8 cellular contexts compared by ENCODE assay signal in the genomic region with DNA sequence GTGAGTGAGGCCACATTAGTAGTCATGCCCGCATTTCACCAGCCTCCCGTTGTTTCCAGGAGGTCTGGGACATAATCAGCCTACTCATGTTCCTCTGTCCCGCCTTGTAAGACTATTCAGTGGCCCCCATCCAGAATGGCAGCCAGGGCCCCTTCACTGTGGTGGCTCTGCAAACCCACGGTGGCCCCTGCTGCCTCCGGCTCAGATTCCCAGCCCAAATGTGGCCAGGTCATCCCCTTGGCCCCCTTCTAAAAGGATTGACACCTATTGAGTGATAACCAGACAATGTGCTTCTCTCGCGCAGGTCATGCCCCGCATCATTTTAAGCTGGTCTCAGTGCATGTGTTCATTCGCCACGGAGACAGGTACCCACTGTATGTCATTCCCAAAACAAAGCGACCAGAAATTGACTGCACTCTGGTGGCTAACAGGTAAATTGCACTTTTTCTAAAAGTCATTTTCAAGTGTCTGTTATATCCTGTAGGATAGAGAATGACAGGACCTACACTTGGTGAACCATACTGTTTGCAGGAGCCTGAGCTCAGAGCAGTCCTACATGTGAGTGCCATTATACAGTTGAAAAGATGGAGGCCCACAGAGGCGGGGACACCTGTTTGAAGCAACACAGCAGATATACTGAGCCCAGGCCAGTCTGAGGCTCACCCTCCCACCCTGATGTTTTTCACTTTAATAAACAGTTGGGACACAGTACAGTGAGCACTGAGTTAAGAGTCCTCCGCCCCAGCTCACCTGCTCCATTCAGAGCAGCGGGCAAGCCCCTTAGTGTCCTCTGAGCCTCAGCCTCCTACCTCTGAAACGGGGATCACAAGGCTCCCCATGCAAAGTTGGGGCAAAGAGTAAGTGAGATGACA. TPM values are rescaled to one million over a fixed set of nuclear protein-coding genes. Genes with fewer than 3 reads are reported as not detected.
A peak's percentile ranks its signal among the peaks of the same experiment; 100 is the strongest.
DNase-seq lines count a peak whose midpoint lies in the region; ATAC-seq and TF ChIP-seq lines count a peak whose summit lies in the region.

No MANE protein-coding gene starts in this region.

- no peaks in the 10 kb centered on the region; the same call in 2 of the 3 replicates for H3K4me1 Mint-ChIP-seq in GM23338
- H3K4me1 Mint-ChIP-seq in stimulated activated memory B cell treated with anti-CD40 and anti-IgM and Interleukin-4, amounts not matched to agents 10 μg/mL and 1 μg/mL and 100 μg/mL, for 72 hours, result no peaks in the 10 kb centered on the region

- TF ChIP-seq POLR2A in breast epithelium (IDR thresholded peaks at IDR 0.05) (no peak), right lobe of liver (IDR thresholded peaks at IDR 0.05) (no peak)

- TF ChIP-seq CTCF in GM23338 (conservative IDR thresholded peaks at IDR 0.05; ENCODE audit: low read depth in 2 of 2) (peak; percentile 65 to 66), breast epithelium (IDR thresholded peaks at IDR 0.05) (peak; percentile 35 to 49 (median 46)), right lobe of liver (IDR thresholded peaks at IDR 0.05) (peak; percentile 59 to 75 (median 63))

- no peaks in the 10 kb centered on the region; the same call in 1 of the 2 replicates for H4K20me1 ChIP-seq in GM23338 (replicated peaks; ENCODE audit: insufficient read depth)

- peaks cover 11% of the 10 kb centered on the region for H3K36me3 Mint-ChIP-seq in GM23338 (ENCODE audit: low read depth)
- peaks cover 19% of the 10 kb centered on the region for H3K36me3 Mint-ChIP-seq in stimulated activated memory B cell treated with anti-CD40 and anti-IgM and Interleukin-4, amounts not matched to agents 10 μg/mL and 1 μg/mL and 100 μg/mL, for 72 hours

- ATAC-seq in GM23338 (peak; percentile 87), right lobe of liver (peak; percentile 82 to 91 (median 88)), GM21447 (IDR thresholded peaks at IDR 0.05; ENCODE audit: unreplicated experiment) (no peak)
- no peak for ATAC-seq in stimulated activated memory B cell treated with anti-CD40 and anti-IgM and Interleukin-4, amounts not matched to agents 10 μg/mL and 1 μg/mL and 100 μg/mL, for 72 hours

- DNase-seq in NCI-H82 (lab: John Stamatoyannopoulos, UW), result peak; percentile 63
- DNase-seq in NCI-H82 treated with DMSO at 0.1 percent for 48 hours (lab: John Stamatoyannopoulos, UW; ENCODE audit: unreplicated experiment), result no peak
- DNase-seq in GM23338 (ENCODE audit: low spot score), result peak; percentile 60
- DNase-seq in NCI-H2196 (lab: John Stamatoyannopoulos, UW; ENCODE audit: unreplicated experiment), result peak; percentile 63
- peak in 1 of 2 donors; percentile 11 for DNase-seq in breast epithelium (ENCODE audit: low spot score in 2 of 2)
- DNase-seq in right lobe of liver, result no peak

- no peak overlapping the region for H3K27ac Mint-ChIP-seq in GM23338
- H3K27ac Mint-ChIP-seq in stimulated activated memory B cell treated with anti-CD40 and anti-IgM and Interleukin-4, amounts not matched to agents 10 μg/mL and 1 μg/mL and 100 μg/mL, for 72 hours, result no peak overlapping the region

- H3K36me3 ChIP-seq in GM23338 (ENCODE audit: insufficient read depth) (no peaks in the 10 kb centered on the region), breast epithelium (no peaks in the 10 kb centered on the region), right lobe of liver (no peaks in the 10 kb centered on the region)

- no peak overlapping the region for H2AFZ ChIP-seq in GM23338

- no peaks in the 10 kb centered on the region for H3K9me2 ChIP-seq in GM23338 (ENCODE audit: insufficient read depth)

- H3K27me3 ChIP-seq in GM23338 (ENCODE audit: insufficient read depth), result no peaks in the 10 kb centered on the region
- no peaks in the 10 kb centered on the region for H3K27me3 ChIP-seq in breast epithelium
- H3K27me3 ChIP-seq in right lobe of liver, result no peaks in the 10 kb centered on the region

- no peak overlapping the region for H3K27ac ChIP-seq in GM23338 (ENCODE audit: low read depth)
- H3K27ac ChIP-seq in breast epithelium, result peak overlapping the region in 1 of 2 donors; percentile 32
- no peak overlapping the region for H3K27ac ChIP-seq in right lobe of liver

- H3K27me3 Mint-ChIP-seq in GM23338 (ENCODE audit: insufficient read depth, low read depth, poor library complexity), result no peaks in the 10 kb centered on the region
- no peaks in the 10 kb centered on the region for H3K27me3 Mint-ChIP-seq in stimulated activated memory B cell treated with anti-CD40 and anti-IgM and Interleukin-4, amounts not matched to agents 10 μg/mL and 1 μg/mL and 100 μg/mL, for 72 hours

- no peak overlapping the region for H3K4me3 Mint-ChIP-seq in GM23338
- no peak overlapping the region for H3K4me3 Mint-ChIP-seq in stimulated activated memory B cell treated with anti-CD40 and anti-IgM and Interleukin-4, amounts not matched to agents 10 μg/mL and 1 μg/mL and 100 μg/mL, for 72 hours

- no peak overlapping the region for H3K4me2 ChIP-seq in GM23338

- H3K79me2 ChIP-seq in GM23338 (replicated peaks; ENCODE audit: insufficient read depth), result no peaks in the 10 kb centered on the region

- intact Hi-C loops in breast epithelium (cut with DNase I; ENCODE audit: low total_unique reads) (no loop called here), right lobe of liver (cut with DNase I) (no loop called here)

- H3K9me3 Mint-ChIP-seq in GM23338, result no peaks in the 10 kb centered on the region
- H3K9me3 Mint-ChIP-seq in stimulated activated memory B cell treated with anti-CD40 and anti-IgM and Interleukin-4, amounts not matched to agents 10 μg/mL and 1 μg/mL and 100 μg/mL, for 72 hours, result no peaks in the 10 kb centered on the region

- H3K9me3 ChIP-seq in breast epithelium, result no peaks in the 10 kb centered on the region
- no peaks in the 10 kb centered on the region for H3K9me3 ChIP-seq in right lobe of liver

- H3F3A ChIP-seq in GM23338 (replicated peaks; ENCODE audit: low read depth), result no peaks in the 10 kb centered on the region

- H3K4me3 ChIP-seq in GM23338 (no peak overlapping the region), breast epithelium (no peak overlapping the region), right lobe of liver (no peak overlapping the region)

- 41% methylated on average over 12 of the region's 15 CpGs for WGBS in right lobe of liver (ENCODE audit: insufficient coverage, low coverage, low lambda C conversion rate, missing lambda C conversion rate)

- no peaks in the 10 kb centered on the region for H3K4me1 ChIP-seq in GM23338 (ENCODE audit: insufficient read depth)
- peaks cover 0 to 6% of the 10 kb centered on the region in 2 donors for H3K4me1 ChIP-seq in breast epithelium
- peaks cover 0 to 7% (median 3%) of the 10 kb centered on the region in 4 donors for H3K4me1 ChIP-seq in right lobe of liver

TF ChIP-seq in GM23338, 12 proteins besides CTCF, POLR2A, EP300 and RAD21 (continues in another document):
- TF ChIP-seq NANOG (IDR thresholded peaks at IDR 0.05; ENCODE audit: borderline replicate concordance) (no peak), CREB1 (CRISPR knock-in tag; IDR thresholded peaks at IDR 0.05; ENCODE audit: low read depth) (no peak), EZH2 (IDR thresholded peaks at IDR 0.05; ENCODE audit: low read depth, unreplicated experiment) (no peak), ZNF331 (CRISPR knock-in tag; IDR thresholded peaks at IDR 0.05; ENCODE audit: low read depth) (no peak), ZNF114 (CRISPR knock-in tag; IDR thresholded peaks at IDR 0.05) (no peak), POLR2AphosphoS5 (IDR thresholded peaks at IDR 0.05; ENCODE audit: low read depth) (no peak), JUNB (IDR thresholded peaks at IDR 0.05; ENCODE audit: unreplicated experiment) (no peak), EZH2phosphoT487 (IDR thresholded peaks at IDR 0.05; ENCODE audit: unreplicated experiment) (no peak)
- TF ChIP-seq, protein P1, sequence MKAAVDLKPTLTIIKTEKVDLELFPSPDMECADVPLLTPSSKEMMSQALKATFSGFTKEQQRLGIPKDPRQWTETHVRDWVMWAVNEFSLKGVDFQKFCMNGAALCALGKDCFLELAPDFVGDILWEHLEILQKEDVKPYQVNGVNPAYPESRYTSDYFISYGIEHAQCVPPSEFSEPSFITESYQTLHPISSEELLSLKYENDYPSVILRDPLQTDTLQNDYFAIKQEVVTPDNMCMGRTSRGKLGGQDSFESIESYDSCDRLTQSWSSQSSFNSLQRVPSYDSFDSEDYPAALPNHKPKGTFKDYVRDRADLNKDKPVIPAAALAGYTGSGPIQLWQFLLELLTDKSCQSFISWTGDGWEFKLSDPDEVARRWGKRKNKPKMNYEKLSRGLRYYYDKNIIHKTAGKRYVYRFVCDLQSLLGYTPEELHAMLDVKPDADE (IDR thresholded peaks at IDR 0.05), result no peak
- TF ChIP-seq, protein P2, sequence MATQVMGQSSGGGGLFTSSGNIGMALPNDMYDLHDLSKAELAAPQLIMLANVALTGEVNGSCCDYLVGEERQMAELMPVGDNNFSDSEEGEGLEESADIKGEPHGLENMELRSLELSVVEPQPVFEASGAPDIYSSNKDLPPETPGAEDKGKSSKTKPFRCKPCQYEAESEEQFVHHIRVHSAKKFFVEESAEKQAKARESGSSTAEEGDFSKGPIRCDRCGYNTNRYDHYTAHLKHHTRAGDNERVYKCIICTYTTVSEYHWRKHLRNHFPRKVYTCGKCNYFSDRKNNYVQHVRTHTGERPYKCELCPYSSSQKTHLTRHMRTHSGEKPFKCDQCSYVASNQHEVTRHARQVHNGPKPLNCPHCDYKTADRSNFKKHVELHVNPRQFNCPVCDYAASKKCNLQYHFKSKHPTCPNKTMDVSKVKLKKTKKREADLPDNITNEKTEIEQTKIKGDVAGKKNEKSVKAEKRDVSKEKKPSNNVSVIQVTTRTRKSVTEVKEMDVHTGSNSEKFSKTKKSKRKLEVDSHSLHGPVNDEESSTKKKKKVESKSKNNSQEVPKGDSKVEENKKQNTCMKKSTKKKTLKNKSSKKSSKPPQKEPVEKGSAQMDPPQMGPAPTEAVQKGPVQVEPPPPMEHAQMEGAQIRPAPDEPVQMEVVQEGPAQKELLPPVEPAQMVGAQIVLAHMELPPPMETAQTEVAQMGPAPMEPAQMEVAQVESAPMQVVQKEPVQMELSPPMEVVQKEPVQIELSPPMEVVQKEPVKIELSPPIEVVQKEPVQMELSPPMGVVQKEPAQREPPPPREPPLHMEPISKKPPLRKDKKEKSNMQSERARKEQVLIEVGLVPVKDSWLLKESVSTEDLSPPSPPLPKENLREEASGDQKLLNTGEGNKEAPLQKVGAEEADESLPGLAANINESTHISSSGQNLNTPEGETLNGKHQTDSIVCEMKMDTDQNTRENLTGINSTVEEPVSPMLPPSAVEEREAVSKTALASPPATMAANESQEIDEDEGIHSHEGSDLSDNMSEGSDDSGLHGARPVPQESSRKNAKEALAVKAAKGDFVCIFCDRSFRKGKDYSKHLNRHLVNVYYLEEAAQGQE (IDR thresholded peaks at IDR 0.05; ENCODE audit: unreplicated experiment), result no peak

RNA-seq across cellular contexts. Expression of a gene that starts 47.7 kb away (rescaled TPM):
- total RNA-seq in GM23338 (2014; rRNA removed; shearing (Covaris generic)), result 20.1 TPM in 2 replicates
- polyA plus RNA-seq in GM23338 (2016; fragmentation: Nextera tagmentation; extraction: Ambion mirVana), result 8.9 and 9.3 TPM in 2 replicates
- total RNA-seq in breast epithelium, result 10 to 100 TPM; 10.7 to 20.8 (median 19.0) TPM
- total RNA-seq in right lobe of liver, result 1 to 10 TPM; 2.0 to 4.7 (median 3.0) TPM

Comparison
In these comparisons a context has a peak if more than half of its experiments do, and no peak if none do; other contexts are left out.
1. DNase-seq: peak in NCI-H82 (single experiment), GM23338 (single experiment) and NCI-H2196 (single experiment); none in NCI-H82 treated with DMSO at 0.1 percent for 48 hours (single experiment) and right lobe of liver (0 of 3).
2. ATAC-seq: peak in GM23338 (single experiment) and right lobe of liver (4 of 4); none in GM21447 (single experiment) and stimulated activated memory B cell treated with anti-CD40 and anti-IgM and Interleukin-4, amounts not matched to agents 10 μg/mL and 1 μg/mL and 100 μg/mL, for 72 hours (single experiment).
3. Peak in every context shown above with its lines, with median percentiles within 50 percentile points of each other: CTCF ChIP-seq.